ENCODE assay signal across 19 cellular contexts in genomic region chr22:44188986-44189630, GRCh38.
"Had no signal": no experiment of that assay in that cellular context is flagged by ENCODE, and none has a peak within 500 bp of the region (broad histone marks: within the 10 kb centered on the region; RNA-seq: fewer than 3 reads in every experiment).

No MANE protein-coding gene starts in this region.

- H3K36me3 ChIP-seq: gastroesophageal sphincter, prostate gland, upper lobe of left lung had no signal

- H3K27ac Mint-ChIP-seq: activated naive CD4-positive, alpha-beta T cell treated with anti-CD3 and anti-CD28 coated beads, Interleukin-2, amount 50 U/mL, for 24 hours; activated T-helper 17 cell treated with anti-CD3 and anti-CD28 coated beads, Interleukin-2, amount 50 U/mL, for 72 hours; memory B cell; nephron; T-helper 2 cell treated with Interferon-gamma antibody and Interleukin-4, amounts not matched to agents 5 μg/mL and 100 μg/mL, for 36 hours had no signal

- H3K27me3 Mint-ChIP-seq: activated naive CD4-positive, alpha-beta T cell treated with anti-CD3 and anti-CD28 coated beads, Interleukin-2, amount 50 U/mL, for 24 hours; activated T-helper 17 cell treated with anti-CD3 and anti-CD28 coated beads, Interleukin-2, amount 50 U/mL, for 72 hours; memory B cell had no signal

- H3K4me3 ChIP-seq: body of pancreas, gastroesophageal sphincter, left lung, prostate gland, stomach, testis, upper lobe of left lung had no signal

- H3K4me1 ChIP-seq: body of pancreas, gastroesophageal sphincter, prostate gland, stomach, testis had no signal

- H3K9me3 Mint-ChIP-seq: activated naive CD4-positive, alpha-beta T cell treated with anti-CD3 and anti-CD28 coated beads, Interleukin-2, amount 50 U/mL, for 24 hours; activated T-helper 17 cell treated with anti-CD3 and anti-CD28 coated beads, Interleukin-2, amount 50 U/mL, for 72 hours; memory B cell; nephron; T-helper 2 cell treated with Interferon-gamma antibody and Interleukin-4, amounts not matched to agents 5 μg/mL and 100 μg/mL, for 36 hours had no signal

- ATAC-seq: activated CD4-positive, CD25-positive, alpha-beta regulatory T cell treated with anti-CD3 and anti-CD28 coated beads, Interleukin-2, amount 50 U/mL, for 24 hours; activated T-helper 17 cell treated with anti-CD3 and anti-CD28 coated beads, Interleukin-2, amount 50 U/mL, for 72 hours; body of pancreas; gastroesophageal sphincter; left lung; right cardiac atrium had no signal

- H3K27me3 ChIP-seq: stomach, testis, upper lobe of left lung had no signal

- DNase-seq: activated CD4-positive, alpha-beta T cell treated with anti-CD3 and anti-CD28 coated beads, Interleukin-2, amount 50 U/mL, for 4 hours; amniotic stem cell; body of pancreas; caudate nucleus; occipital lobe; right cardiac atrium; stomach; SW 1271; testis had no signal

- H3K9me3 ChIP-seq: body of pancreas, gastroesophageal sphincter, left lung, prostate gland, stomach, testis, upper lobe of left lung had no signal

- H3K4me3 Mint-ChIP-seq: activated naive CD4-positive, alpha-beta T cell treated with anti-CD3 and anti-CD28 coated beads, Interleukin-2, amount 50 U/mL, for 24 hours; activated T-helper 17 cell treated with anti-CD3 and anti-CD28 coated beads, Interleukin-2, amount 50 U/mL, for 72 hours; memory B cell; nephron; T-helper 2 cell treated with Interferon-gamma antibody and Interleukin-4, amounts not matched to agents 5 μg/mL and 100 μg/mL, for 36 hours had no signal

- H3K4me1 Mint-ChIP-seq: nephron had no signal

- H3K27ac ChIP-seq: body of pancreas, gastroesophageal sphincter, left lung, prostate gland, stomach, testis, upper lobe of left lung had no signal
